Comparison of ENCODE assay signal across 17 cellular contexts in the genomic region with DNA sequence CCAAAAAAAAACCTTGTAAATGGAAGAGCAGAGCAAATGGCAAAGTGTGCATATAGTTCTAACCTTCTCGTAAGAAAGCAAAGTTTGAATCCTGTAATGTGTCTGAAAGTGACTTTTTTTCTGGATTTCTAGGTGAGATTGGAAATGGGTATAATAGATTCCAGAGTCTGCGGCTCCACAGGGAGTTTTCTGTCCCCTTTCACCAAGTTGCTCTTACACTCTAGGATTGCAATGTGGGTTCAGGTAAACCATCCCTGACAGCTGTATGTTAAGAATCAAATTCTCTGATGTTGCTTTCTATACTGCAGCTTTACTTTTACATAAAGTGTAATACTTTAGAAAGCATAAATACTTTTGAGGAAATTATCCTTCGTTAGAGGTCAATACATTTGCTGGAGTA.
A peak's percentile ranks its signal among the peaks of the same experiment; 100 is the strongest.
DNase-seq lines count a peak whose midpoint lies in the region; ATAC-seq, FAIRE-seq and TF ChIP-seq lines count a peak whose summit lies in the region.
"Had no signal": no experiment of that assay in that cellular context is flagged by ENCODE, and none has a peak within 500 bp of the region (broad histone marks: within the 10 kb centered on the region; RNA-seq: fewer than 3 reads in every experiment).

No MANE protein-coding gene starts in this region.

- SMC1A ChIA-PET in GM12878 (lab: Charles Lee; ENCODE audit: uncharacterized antibody, unreplicated experiment): interaction anchor here (1.2 to 3.5 kb wide), 2 partner anchors 11 to 851 kb away, joined by 3 to 55 read pairs; no protein-coding TSS in a partner anchor

- no peak overlapping the region for H3K9ac ChIP-seq in HCT116 (ENCODE audit: low read length)
- H3K9ac ChIP-seq in GM12878 (ENCODE audit: control insufficient read depth, insufficient read depth, low read length): no peak overlapping the region
- no peak overlapping the region for H3K9ac ChIP-seq in parathyroid adenoma

- FAIRE-seq in GM12878 (lab: Jason Lieb, UNC): no peak

- TF ChIP-seq RAD21 in HCT116 (IDR thresholded peaks at IDR 0.05; ENCODE audit: low read depth) (no peak), GM12878 (IDR thresholded peaks at IDR 0.05; ENCODE audit: insufficient read depth, low read depth, low read length) (no peak)

- RAD21 ChIA-PET in HCT116 (lab: Charles Lee; ENCODE audit: low non-redundant PET in 1 of 2, low total read pairs in 2 of 2, uncharacterized antibody in 2 of 2, unreplicated experiment in 2 of 2): no interaction called here
- RAD21 ChIA-PET in GM12878 (lab: Charles Lee; ENCODE audit: unreplicated experiment): interaction anchor here (1.2 to 3.5 kb wide), 2 partner anchors 11 to 440 kb away, joined by 4 to 40 read pairs; no protein-coding TSS in a partner anchor

- WGBS in GM12878 (ENCODE audit: insufficient coverage, insufficient replicate concordance, low lambda C conversion rate, missing lambda C conversion rate): 52% methylated on average over 3 of the region's 3 CpGs

- ATAC-seq in GM18499 (IDR thresholded peaks at IDR 0.05; ENCODE audit: insufficient read depth, unreplicated experiment): peak; percentile 13
- ATAC-seq in HCT116: no peak; the same call in 1 of the 2 replicates
- peak; percentile 26 for ATAC-seq in GM12878
- ATAC-seq in HG02763 (IDR thresholded peaks at IDR 0.05; ENCODE audit: unreplicated experiment): no peak
- no peak for ATAC-seq in GM18868 (IDR thresholded peaks at IDR 0.05; ENCODE audit: unreplicated experiment)

- no peaks in the 10 kb centered on the region for H3K9me3 ChIP-seq in HCT116 (ENCODE audit: control insufficient read depth in 1 of 2, insufficient read depth in 1 of 2, low read depth in 1 of 2, low read length in 2 of 2)
- peaks cover 3% of the 10 kb centered on the region; the same call in 1 of the 3 replicates for H3K9me3 ChIP-seq in GM12878 (replicated peaks; ENCODE audit: control insufficient read depth, insufficient read depth, low read length)
- no peaks in the 10 kb centered on the region for H3K9me3 ChIP-seq in parathyroid adenoma (ENCODE audit: control insufficient read depth, low read length)
- H3K9me3 ChIP-seq: ovary had no signal

- H3K27ac ChIP-seq in HCT116 (ENCODE audit: low read depth, low read length) (no peak overlapping the region), GM12878 (ENCODE audit: control insufficient read depth, insufficient read depth) (no peak overlapping the region), parathyroid adenoma (peak overlapping the region; percentile 57)
- H3K27ac ChIP-seq: lower lobe of right lung, ovary, tibial nerve had no signal

- DNase-seq in HCT116 (ENCODE audit: low read depth, low spot score) (no peak), GM12878 (ENCODE audit: low read depth, low spot score) (no peak), OCI-M2 (lab: John Stamatoyannopoulos, UW; ENCODE audit: unreplicated experiment) (no peak)
- no peak for DNase-seq in activated CD4-positive, alpha-beta T cell treated with anti-CD3 and anti-CD28 coated beads, Interleukin-2, amount 50 U/mL, for 4 hours
- DNase-seq: activated B cell treated with CpG ODN at 0.5 μM for 24 hours; AML-193; head of caudate nucleus; HFFc6; lower lobe of right lung; ovary; stimulated activated CD4-positive, alpha-beta T cell treated with anti-CD3 and anti-CD28 coated beads, Interleukin-1b, Interleukin-23, amount 100 ng/mL, for 48 hours; stimulated activated naive CD4-positive, alpha-beta T cell treated with Interleukin-2 at 50 U/mL for 16 hours had no signal

- H3K9me2 ChIP-seq in HCT116 (ENCODE audit: insufficient read depth): no peaks in the 10 kb centered on the region

- no peak overlapping the region for H3K4me3 ChIP-seq in HCT116 (replicated peaks in 1 of 2; ENCODE audit: low read depth in 1 of 2, low read length in 2 of 2)
- no peak overlapping the region for H3K4me3 ChIP-seq in GM12878
- H3K4me3 ChIP-seq in parathyroid adenoma (ENCODE audit: low read depth, low read length): peak overlapping the region; percentile 36
- H3K4me3 ChIP-seq: lower lobe of right lung, ovary, tibial nerve had no signal

- no peak for TF ChIP-seq EP300 in GM12878 (IDR thresholded peaks at IDR 0.05; ENCODE audit: borderline replicate concordance in 1 of 2, control insufficient read depth in 1 of 2, low read depth in 2 of 2, low read length in 2 of 2)

- H3K36me3 ChIP-seq in HCT116 (ENCODE audit: control insufficient read depth in 1 of 2, insufficient read depth in 2 of 2, low read length in 2 of 2): no peaks in the 10 kb centered on the region
- H3K36me3 ChIP-seq in GM12878 (ENCODE audit: control insufficient read depth in 2 of 2, insufficient read depth in 2 of 2, low read length in 1 of 2): no peaks in the 10 kb centered on the region
- H3K36me3 ChIP-seq in parathyroid adenoma (ENCODE audit: control insufficient read depth, insufficient read depth, low read length): no peaks in the 10 kb centered on the region
- H3K36me3 ChIP-seq: lower lobe of right lung, ovary, tibial nerve had no signal

- H3K4me1 ChIP-seq in HCT116 (ENCODE audit: control insufficient read depth in 1 of 2, insufficient read depth in 2 of 2, low read length in 2 of 2): peaks cover 14 to 15% of the 10 kb centered on the region in 2 experiments; a peak in 3 of 4 replicates
- no peaks in the 10 kb centered on the region; the same call in 1 of the 2 replicates for H3K4me1 ChIP-seq in GM12878 (ENCODE audit: control insufficient read depth, insufficient read depth, low read length)
- H3K4me1 ChIP-seq in parathyroid adenoma: peaks cover 16% of the 10 kb centered on the region
- H3K4me1 ChIP-seq: lower lobe of right lung, tibial nerve had no signal

- H4K20me1 ChIP-seq in HCT116 (ENCODE audit: insufficient read depth) (no peaks in the 10 kb centered on the region), GM12878 (ENCODE audit: control insufficient read depth, insufficient read depth) (no peaks in the 10 kb centered on the region)

- in situ Hi-C loops in GM12878 (cut with MboI): no loop called here

- intact Hi-C loops in HCT116 (cut with micrococcal nuclease) (no loop called here), GM12878 (cut with micrococcal nuclease; ENCODE audit: unreplicated experiment) (no loop called here)

- no peak for TF ChIP-seq CTCF in HCT116 (IDR thresholded peaks at IDR 0.05 in 2 of 3, conservative IDR thresholded peaks at IDR 0.05 in 1 of 3; ENCODE audit: borderline replicate concordance in 1 of 3, insufficient read depth in 1 of 3, low read depth in 2 of 3, low read length in 2 of 3)
- no peak for TF ChIP-seq CTCF in GM12878 (IDR thresholded peaks at IDR 0.05 in 2 of 3, conservative IDR thresholded peaks at IDR 0.05 in 1 of 3; ENCODE audit: control insufficient read depth in 2 of 3, extremely low read depth in 1 of 3, insufficient read depth in 1 of 3, low read depth in 3 of 3, low read length in 3 of 3)
- no peak for TF ChIP-seq CTCF in parathyroid adenoma (IDR thresholded peaks at IDR 0.05)

- no peaks in the 10 kb centered on the region for H3K79me2 ChIP-seq in HCT116 (ENCODE audit: insufficient read depth, low read length)
- no peaks in the 10 kb centered on the region for H3K79me2 ChIP-seq in GM12878 (ENCODE audit: control insufficient read depth, insufficient read depth, low read length)
- H3K79me2 ChIP-seq in parathyroid adenoma: no peaks in the 10 kb centered on the region

- H3K27me3 ChIP-seq in HCT116 (ENCODE audit: insufficient read depth, low read length): no peaks in the 10 kb centered on the region
- H3K27me3 ChIP-seq in GM12878 (replicated peaks in 1 of 2; ENCODE audit: control insufficient read depth in 2 of 2, insufficient read depth in 2 of 2, low read length in 1 of 2): no peaks in the 10 kb centered on the region
- no peaks in the 10 kb centered on the region for H3K27me3 ChIP-seq in parathyroid adenoma (ENCODE audit: control insufficient read depth, insufficient read depth, low read length)
- H3K27me3 ChIP-seq: ovary, tibial nerve had no signal

- CTCF ChIA-PET in HCT116 (lab: Charles Lee) (no interaction called here), GM12878 (lab: Yijun Ruan, JAX) (interaction anchor here (0.7 kb wide), 1 partner anchor 291 kb away, joined by 3 read pairs; no protein-coding TSS in a partner anchor)

- TF ChIP-seq POLR2A in HCT116 (IDR thresholded peaks at IDR 0.05; ENCODE audit: borderline replicate concordance, extremely low read depth, insufficient read depth, insufficient read length): no peak
- TF ChIP-seq POLR2A in GM12878 (IDR thresholded peaks at IDR 0.05; ENCODE audit: low read depth, low read length): no peak

- POLR2A ChIA-PET in HCT116 (lab: Charles Lee) (no interaction called here), GM12878 (lab: Charles Lee) (interaction anchor here (1.5 kb wide), 1 partner anchor 11 kb away, joined by 8 read pairs; no protein-coding TSS in a partner anchor)

- BruUV-seq in HCT116 (replicated peaks; lab: Mats Ljungman, UMichigan) (no TSS peak), GM12878 (replicated peaks; lab: Mats Ljungman, UMichigan) (no TSS peak)

- H2AFZ ChIP-seq in HCT116 (ENCODE audit: low read depth, low read length, poor library complexity, severe bottlenecking) (no peak overlapping the region), GM12878 (ENCODE audit: control insufficient read depth, low read depth, low read length) (no peak overlapping the region), parathyroid adenoma (peak overlapping the region; percentile 77)

- peak overlapping the region; percentile 55 for H3K4me2 ChIP-seq in HCT116 (ENCODE audit: low read length)
- H3K4me2 ChIP-seq in GM12878 (ENCODE audit: control insufficient read depth, insufficient read depth): no peak overlapping the region
- H3K4me2 ChIP-seq in parathyroid adenoma (ENCODE audit: low read length): peak overlapping the region; percentile 53

TF ChIP-seq in HCT116, 20 proteins besides CTCF, POLR2A, EP300 and RAD21 (continues in another document):
- TF ChIP-seq YY1 (IDR thresholded peaks at IDR 0.05; ENCODE audit: extremely low read depth, insufficient replicate concordance, low read depth, low read length) (no peak), CEBPB (IDR thresholded peaks at IDR 0.05; ENCODE audit: low read depth) (no peak), CBX3 (IDR thresholded peaks at IDR 0.05; ENCODE audit: low read depth) (no peak), SP1 (IDR thresholded peaks at IDR 0.05; ENCODE audit: low read depth) (no peak), ZFX (IDR thresholded peaks at IDR 0.05) (no peak)

TF ChIP-seq in GM12878, 131 proteins besides CTCF, POLR2A, EP300 and RAD21 (continues in another document):
- TF ChIP-seq FOS (IDR thresholded peaks at IDR 0.05; ENCODE audit: borderline replicate concordance, extremely low read depth, insufficient read length) (no peak), ZNF24 (IDR thresholded peaks at IDR 0.05) (no peak), HDGF (IDR thresholded peaks at IDR 0.05) (0 out of 2 replicates have a peak, but pooled peaks have one; percentile 1)
- TF ChIP-seq, protein P1, sequence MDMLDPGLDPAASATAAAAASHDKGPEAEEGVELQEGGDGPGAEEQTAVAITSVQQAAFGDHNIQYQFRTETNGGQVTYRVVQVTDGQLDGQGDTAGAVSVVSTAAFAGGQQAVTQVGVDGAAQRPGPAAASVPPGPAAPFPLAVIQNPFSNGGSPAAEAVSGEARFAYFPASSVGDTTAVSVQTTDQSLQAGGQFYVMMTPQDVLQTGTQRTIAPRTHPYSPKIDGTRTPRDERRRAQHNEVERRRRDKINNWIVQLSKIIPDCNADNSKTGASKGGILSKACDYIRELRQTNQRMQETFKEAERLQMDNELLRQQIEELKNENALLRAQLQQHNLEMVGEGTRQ (IDR thresholded peaks at IDR 0.05; ENCODE audit: borderline replicate concordance, low read depth, low read length): no peak

Comparison
In these comparisons a context has a peak if more than half of its experiments do, and no peak if none do; other contexts are left out.
1. ATAC-seq: peak in GM18499 (single experiment) and GM12878 (single experiment); none in HCT116 (single experiment), HG02763 (single experiment) and GM18868 (single experiment).